In the genomic region with DNA sequence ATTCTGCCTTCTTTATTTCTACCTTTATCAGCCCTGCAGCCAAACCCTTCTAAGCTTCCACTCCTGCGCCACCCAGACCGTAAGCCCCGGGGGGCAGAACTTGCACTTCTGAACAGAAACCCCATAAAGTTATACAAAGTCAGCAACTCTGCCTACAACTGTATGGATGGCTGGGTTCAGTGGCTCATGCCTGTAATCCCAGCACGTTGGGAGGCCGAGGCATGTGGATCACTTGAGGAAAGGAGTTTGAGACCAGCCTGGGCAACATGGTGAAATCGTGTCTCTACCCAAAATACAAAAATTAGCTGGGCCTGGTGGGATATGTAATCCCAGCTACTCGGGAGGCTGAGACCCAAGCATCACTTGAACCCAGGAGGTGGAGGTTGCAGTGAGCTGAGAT, we compare ENCODE assay signal across 1 cellular context.
TF ChIP-seq lines count a peak whose summit lies in the region.

No MANE protein-coding gene starts in this region.

TF ChIP-seq in HEK293, 187 proteins besides CTCF, POLR2A, EP300 and RAD21 (continued from another document):
- TF ChIP-seq, protein P1, sequence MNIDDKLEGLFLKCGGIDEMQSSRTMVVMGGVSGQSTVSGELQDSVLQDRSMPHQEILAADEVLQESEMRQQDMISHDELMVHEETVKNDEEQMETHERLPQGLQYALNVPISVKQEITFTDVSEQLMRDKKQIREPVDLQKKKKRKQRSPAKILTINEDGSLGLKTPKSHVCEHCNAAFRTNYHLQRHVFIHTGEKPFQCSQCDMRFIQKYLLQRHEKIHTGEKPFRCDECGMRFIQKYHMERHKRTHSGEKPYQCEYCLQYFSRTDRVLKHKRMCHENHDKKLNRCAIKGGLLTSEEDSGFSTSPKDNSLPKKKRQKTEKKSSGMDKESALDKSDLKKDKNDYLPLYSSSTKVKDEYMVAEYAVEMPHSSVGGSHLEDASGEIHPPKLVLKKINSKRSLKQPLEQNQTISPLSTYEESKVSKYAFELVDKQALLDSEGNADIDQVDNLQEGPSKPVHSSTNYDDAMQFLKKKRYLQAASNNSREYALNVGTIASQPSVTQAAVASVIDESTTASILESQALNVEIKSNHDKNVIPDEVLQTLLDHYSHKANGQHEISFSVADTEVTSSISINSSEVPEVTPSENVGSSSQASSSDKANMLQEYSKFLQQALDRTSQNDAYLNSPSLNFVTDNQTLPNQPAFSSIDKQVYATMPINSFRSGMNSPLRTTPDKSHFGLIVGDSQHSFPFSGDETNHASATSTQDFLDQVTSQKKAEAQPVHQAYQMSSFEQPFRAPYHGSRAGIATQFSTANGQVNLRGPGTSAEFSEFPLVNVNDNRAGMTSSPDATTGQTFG (tag by site-specific recombination; IDR thresholded peaks at IDR 0.05; ENCODE audit: borderline replicate concordance): no peak
- TF ChIP-seq ZNF174 (tag by site-specific recombination; IDR thresholded peaks at IDR 0.05) (no peak), OSR2 (tag by site-specific recombination; IDR thresholded peaks at IDR 0.05) (no peak), ZNF626 (tag by site-specific recombination; IDR thresholded peaks at IDR 0.05) (no peak), ZNF248 (tag by site-specific recombination; IDR thresholded peaks at IDR 0.05) (no peak), ZNF785 (tag by site-specific recombination; IDR thresholded peaks at IDR 0.05) (no peak), FEZF1 (tag by site-specific recombination; IDR thresholded peaks at IDR 0.05) (no peak), ZNF114 (tag by site-specific recombination; IDR thresholded peaks at IDR 0.05) (no peak), ZNF350 (tag by site-specific recombination; IDR thresholded peaks at IDR 0.05) (no peak), ZNF37A (tag by site-specific recombination; IDR thresholded peaks at IDR 0.05) (no peak), ZNF555 (tag by site-specific recombination; conservative IDR thresholded peaks at IDR 0.05) (no peak)
TF ChIP-seq in HEK293: peak in this region for 0.
